ENCODE assay signal across 1 cellular context in the genomic region with DNA sequence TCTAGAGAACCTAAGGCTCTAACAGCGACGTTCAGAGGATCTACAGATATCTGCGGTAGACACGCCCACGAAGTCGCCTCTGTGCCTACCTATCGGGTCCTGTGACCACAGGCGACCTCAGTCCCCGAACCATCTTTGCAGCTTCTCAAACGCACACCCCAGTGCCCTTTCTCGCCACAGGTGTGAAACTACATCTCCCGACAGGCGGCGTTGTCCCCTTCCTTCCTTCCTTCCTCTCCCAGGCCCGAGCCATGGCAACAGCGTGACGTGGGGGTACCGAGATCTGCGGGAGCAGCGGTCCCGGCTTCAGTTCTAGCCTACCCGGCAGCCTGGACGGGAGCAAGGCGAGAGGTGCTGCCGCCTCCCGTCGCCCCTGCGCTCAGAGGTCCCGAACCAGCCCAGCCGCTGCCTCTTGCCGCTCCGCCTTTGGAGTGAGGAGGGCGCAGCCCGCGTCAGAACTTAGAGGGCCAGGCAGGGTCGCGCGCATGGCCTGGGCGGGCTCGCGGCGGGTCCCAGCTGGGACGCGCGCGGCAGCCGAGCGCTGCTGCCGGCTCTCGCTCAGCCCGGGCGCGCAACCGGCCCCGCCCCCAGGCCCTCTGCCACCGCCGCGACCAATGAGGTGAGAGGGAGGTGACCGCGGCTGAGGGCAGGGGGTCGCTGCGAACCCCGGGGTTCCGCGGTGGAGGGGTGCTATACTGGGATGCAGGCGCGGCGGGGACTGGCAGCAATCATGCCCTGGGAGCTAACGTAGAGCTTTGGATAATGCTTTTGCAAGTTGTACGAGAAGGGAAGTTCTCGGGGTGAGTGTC.
A peak's percentile ranks its signal among the peaks of the same experiment; 100 is the strongest.
TF ChIP-seq lines count a peak whose summit lies in the region.

Gene COQ10A, plus strand, starts transcription at position 309 of the 809 bp plus-strand sequence. Its CDS starts 177 bp downstream, at position 486.

TF ChIP-seq in K562, 482 proteins besides CTCF, POLR2A, EP300 and RAD21 (continued from another document and continues in another):
- TF ChIP-seq, protein P1, sequence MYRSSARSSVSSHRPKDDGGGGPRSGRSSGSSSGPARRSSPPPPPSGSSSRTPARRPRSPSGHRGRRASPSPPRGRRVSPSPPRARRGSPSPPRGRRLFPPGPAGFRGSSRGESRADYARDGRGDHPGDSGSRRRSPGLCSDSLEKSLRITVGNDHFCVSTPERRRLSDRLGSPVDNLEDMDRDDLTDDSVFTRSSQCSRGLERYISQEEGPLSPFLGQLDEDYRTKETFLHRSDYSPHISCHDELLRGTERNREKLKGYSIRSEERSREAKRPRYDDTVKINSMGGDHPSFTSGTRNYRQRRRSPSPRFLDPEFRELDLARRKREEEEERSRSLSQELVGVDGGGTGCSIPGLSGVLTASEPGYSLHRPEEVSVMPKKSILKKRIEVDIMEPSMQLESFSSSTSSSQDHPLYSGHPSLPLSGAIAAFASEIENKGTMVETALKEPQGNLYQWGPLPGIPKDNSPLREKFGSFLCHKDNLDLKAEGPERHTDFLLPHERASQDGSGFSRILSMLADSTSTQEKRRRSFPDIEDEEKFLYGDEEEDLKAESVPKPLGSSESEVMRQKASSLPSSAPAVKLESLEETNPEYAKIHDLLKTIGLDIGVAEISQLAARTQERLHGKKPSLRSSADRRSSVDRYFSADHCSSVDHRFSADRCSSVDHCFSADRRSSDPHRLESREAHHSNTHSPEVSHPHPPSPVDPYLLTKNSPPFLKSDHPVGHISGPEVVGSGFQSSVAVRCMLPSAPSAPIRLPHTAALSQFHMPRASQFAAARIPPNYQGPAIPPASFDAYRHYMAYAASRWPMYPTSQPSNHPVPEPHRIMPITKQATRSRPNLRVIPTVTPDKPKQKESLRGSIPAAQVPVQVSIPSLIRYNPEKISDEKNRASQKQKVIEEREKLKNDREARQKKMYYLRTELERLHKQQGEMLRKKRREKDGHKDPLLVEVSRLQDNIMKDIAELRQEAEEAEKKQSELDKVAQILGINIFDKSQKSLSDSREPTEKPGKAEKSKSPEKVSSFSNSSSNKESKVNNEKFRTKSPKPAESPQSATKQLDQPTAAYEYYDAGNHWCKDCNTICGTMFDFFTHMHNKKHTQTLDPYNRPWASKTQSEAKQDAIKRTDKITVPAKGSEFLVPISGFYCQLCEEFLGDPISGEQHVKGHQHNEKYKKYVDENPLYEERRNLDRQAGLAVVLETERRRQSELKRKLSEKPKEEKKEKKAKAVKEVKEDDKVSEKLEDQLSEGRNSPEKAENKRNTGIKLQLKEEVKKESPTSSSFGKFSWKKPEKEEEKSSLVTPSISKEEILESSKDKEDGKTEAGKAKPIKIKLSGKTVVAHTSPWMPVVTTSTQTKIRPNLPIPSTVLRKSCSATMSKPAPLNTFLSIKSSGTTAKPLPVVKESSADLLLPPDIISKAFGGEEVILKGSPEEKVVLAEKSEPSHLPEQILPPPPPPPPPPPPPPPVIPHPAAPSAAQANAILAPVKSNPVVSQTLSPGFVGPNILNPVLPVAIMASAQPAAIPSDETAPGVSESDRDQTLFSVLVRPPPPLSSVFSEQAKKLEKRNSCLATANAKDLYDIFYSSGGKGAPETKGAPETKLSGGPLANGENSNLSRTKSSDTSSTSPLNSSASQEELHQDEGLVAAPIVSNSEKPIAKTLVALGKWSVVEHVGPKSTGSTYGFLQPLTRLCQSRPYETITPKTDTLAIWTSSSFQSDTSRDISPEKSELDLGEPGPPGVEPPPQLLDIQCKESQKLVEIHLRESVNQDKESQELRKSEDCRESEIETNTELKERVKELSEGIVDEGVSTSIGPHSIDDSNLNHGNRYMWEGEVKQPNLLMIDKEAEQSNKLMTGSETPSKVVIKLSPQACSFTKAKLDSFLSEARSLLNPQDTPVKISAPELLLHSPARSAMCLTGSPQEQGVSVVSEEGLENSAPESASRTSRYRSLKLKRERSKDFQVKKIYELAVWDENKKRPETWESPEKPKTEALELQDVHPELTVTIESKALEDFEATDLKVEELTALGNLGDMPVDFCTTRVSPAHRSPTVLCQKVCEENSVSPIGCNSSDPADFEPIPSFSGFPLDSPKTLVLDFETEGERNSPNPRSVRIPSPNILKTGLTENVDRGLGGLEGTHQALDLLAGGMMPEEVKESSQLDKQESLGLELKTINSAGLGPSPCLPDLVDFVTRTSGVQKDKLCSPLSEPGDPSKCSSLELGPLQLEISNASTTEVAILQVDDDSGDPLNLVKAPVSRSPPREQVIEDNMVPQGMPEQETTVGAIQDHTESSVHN (IDR thresholded peaks at IDR 0.05; ENCODE audit: borderline replicate concordance in 1 of 2, low read depth in 1 of 2), result no peak
- peak; percentile 31; the same call in 1 of the 2 replicates for TF ChIP-seq BHLHE40 (IDR thresholded peaks at IDR 0.05; ENCODE audit: low read length)
- no peak for TF ChIP-seq ILF3 (IDR thresholded peaks at IDR 0.05; ENCODE audit: borderline replicate concordance)
- TF ChIP-seq ETV6 (IDR thresholded peaks at IDR 0.05; ENCODE audit: borderline replicate concordance in 1 of 2, low read depth in 2 of 2, low read length in 1 of 2), result no peak
- TF ChIP-seq ETV6 (CRISPR knock-in tag; IDR thresholded peaks at IDR 0.05; ENCODE audit: borderline replicate concordance), result no peak
- TF ChIP-seq RB1 (IDR thresholded peaks at IDR 0.05; ENCODE audit: low read depth), result peak; percentile 87
- no peak for TF ChIP-seq CAMTA2 (CRISPR knock-in tag; conservative IDR thresholded peaks at IDR 0.05)
- TF ChIP-seq ZBED1 (IDR thresholded peaks at IDR 0.05), result no peak
- peak; percentile 49; the same call in 1 of the 2 replicates for TF ChIP-seq NFIC (IDR thresholded peaks at IDR 0.05)
- TF ChIP-seq, protein P2, sequence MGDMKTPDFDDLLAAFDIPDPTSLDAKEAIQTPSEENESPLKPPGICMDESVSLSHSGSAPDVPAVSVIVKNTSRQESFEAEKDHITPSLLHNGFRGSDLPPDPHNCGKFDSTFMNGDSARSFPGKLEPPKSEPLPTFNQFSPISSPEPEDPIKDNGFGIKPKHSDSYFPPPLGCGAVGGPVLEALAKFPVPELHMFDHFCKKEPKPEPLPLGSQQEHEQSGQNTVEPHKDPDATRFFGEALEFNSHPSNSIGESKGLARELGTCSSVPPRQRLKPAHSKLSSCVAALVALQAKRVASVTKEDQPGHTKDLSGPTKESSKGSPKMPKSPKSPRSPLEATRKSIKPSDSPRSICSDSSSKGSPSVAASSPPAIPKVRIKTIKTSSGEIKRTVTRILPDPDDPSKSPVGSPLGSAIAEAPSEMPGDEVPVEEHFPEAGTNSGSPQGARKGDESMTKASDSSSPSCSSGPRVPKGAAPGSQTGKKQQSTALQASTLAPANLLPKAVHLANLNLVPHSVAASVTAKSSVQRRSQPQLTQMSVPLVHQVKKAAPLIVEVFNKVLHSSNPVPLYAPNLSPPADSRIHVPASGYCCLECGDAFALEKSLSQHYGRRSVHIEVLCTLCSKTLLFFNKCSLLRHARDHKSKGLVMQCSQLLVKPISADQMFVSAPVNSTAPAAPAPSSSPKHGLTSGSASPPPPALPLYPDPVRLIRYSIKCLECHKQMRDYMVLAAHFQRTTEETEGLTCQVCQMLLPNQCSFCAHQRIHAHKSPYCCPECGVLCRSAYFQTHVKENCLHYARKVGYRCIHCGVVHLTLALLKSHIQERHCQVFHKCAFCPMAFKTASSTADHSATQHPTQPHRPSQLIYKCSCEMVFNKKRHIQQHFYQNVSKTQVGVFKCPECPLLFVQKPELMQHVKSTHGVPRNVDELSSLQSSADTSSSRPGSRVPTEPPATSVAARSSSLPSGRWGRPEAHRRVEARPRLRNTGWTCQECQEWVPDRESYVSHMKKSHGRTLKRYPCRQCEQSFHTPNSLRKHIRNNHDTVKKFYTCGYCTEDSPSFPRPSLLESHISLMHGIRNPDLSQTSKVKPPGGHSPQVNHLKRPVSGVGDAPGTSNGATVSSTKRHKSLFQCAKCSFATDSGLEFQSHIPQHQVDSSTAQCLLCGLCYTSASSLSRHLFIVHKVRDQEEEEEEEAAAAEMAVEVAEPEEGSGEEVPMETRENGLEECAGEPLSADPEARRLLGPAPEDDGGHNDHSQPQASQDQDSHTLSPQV (IDR thresholded peaks at IDR 0.05), result peak; percentile 41; the same call in 1 of the 2 replicates
- TF ChIP-seq GTF2E2 (tag; IDR thresholded peaks at IDR 0.05), result no peak
- TF ChIP-seq, protein P3, sequence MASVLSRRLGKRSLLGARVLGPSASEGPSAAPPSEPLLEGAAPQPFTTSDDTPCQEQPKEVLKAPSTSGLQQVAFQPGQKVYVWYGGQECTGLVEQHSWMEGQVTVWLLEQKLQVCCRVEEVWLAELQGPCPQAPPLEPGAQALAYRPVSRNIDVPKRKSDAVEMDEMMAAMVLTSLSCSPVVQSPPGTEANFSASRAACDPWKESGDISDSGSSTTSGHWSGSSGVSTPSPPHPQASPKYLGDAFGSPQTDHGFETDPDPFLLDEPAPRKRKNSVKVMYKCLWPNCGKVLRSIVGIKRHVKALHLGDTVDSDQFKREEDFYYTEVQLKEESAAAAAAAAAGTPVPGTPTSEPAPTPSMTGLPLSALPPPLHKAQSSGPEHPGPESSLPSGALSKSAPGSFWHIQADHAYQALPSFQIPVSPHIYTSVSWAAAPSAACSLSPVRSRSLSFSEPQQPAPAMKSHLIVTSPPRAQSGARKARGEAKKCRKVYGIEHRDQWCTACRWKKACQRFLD (CRISPR knock-in tag; IDR thresholded peaks at IDR 0.05), result peak; percentile 71; the same call in 1 of the 2 replicates
- TF ChIP-seq OTX1 (CRISPR knock-in tag; IDR thresholded peaks at IDR 0.05), result peak; percentile 75
- peak; percentile 92; the same call in 1 of the 2 replicates for TF ChIP-seq MTA3 (IDR thresholded peaks at IDR 0.05; ENCODE audit: borderline replicate concordance)
- peak; percentile 61 for TF ChIP-seq HDAC2 (IDR thresholded peaks at IDR 0.05)
- TF ChIP-seq GABPB2 (CRISPR knock-in tag; conservative IDR thresholded peaks at IDR 0.05), result no peak
- TF ChIP-seq TSC22D4 (tag; IDR thresholded peaks at IDR 0.05), result no peak
- TF ChIP-seq SAP30 (IDR thresholded peaks at IDR 0.05; ENCODE audit: borderline replicate concordance, insufficient read depth, low read depth, low read length, poor library complexity, severe bottlenecking), result peak; percentile 77
- TF ChIP-seq ZNF311 (CRISPR knock-in tag; IDR thresholded peaks at IDR 0.05), result no peak
- no peak for TF ChIP-seq ZNF121 (CRISPR knock-in tag; conservative IDR thresholded peaks at IDR 0.05)
- no peak for TF ChIP-seq ZC3H11A (IDR thresholded peaks at IDR 0.05; ENCODE audit: low read depth, low read length)
- no peak for TF ChIP-seq YBX1 (IDR thresholded peaks at IDR 0.05)
- peak; percentile 62 for TF ChIP-seq PHF20 (IDR thresholded peaks at IDR 0.05; ENCODE audit: partially characterized antibody)
- no peak for TF ChIP-seq ETS2 (tag; IDR thresholded peaks at IDR 0.05; ENCODE audit: borderline replicate concordance, poor library complexity, severe bottlenecking)
- no peak for TF ChIP-seq RNF2 (IDR thresholded peaks at IDR 0.05)
- no peak for TF ChIP-seq RBM34 (IDR thresholded peaks at IDR 0.05; ENCODE audit: borderline replicate concordance, insufficient read depth, low read length)
- peak; percentile 29 to 52; a peak in 1 of 4 replicates for TF ChIP-seq SIN3A (IDR thresholded peaks at IDR 0.05; ENCODE audit: borderline replicate concordance in 2 of 2, control insufficient read depth in 1 of 2, low read depth in 2 of 2, low read length in 2 of 2)
- TF ChIP-seq, protein P4, sequence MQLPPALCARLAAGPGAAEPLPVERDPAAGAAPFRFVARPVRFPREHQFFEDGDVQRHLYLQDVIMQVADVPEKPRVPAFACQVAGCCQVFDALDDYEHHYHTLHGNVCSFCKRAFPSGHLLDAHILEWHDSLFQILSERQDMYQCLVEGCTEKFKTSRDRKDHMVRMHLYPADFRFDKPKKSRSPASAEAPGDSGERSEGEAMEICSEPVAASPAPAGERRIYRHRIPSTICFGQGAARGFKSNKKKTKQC (CRISPR knock-in tag; IDR thresholded peaks at IDR 0.05), result no peak
- no peak for TF ChIP-seq ZNF551 (CRISPR knock-in tag; IDR thresholded peaks at IDR 0.05)
- no peak for TF ChIP-seq DDX20 (tag; IDR thresholded peaks at IDR 0.05; ENCODE audit: low read depth)
- TF ChIP-seq ZZZ3 (IDR thresholded peaks at IDR 0.05), result no peak
- no peak for TF ChIP-seq PRPF4 (IDR thresholded peaks at IDR 0.05; ENCODE audit: insufficient read depth, low read depth, low read length, poor library complexity, severe bottlenecking)
- no peak; a peak in 1 of 4 replicates for TF ChIP-seq MLLT1 (IDR thresholded peaks at IDR 0.05)
- TF ChIP-seq BCOR (IDR thresholded peaks at IDR 0.05), result peak; percentile 22; the same call in 1 of the 2 replicates
- TF ChIP-seq ZFP1 (CRISPR knock-in tag; IDR thresholded peaks at IDR 0.05), result no peak
- no peak for TF ChIP-seq ZBTB5 (IDR thresholded peaks at IDR 0.05)
- peak; percentile 68; the same call in 1 of the 2 replicates for TF ChIP-seq MYNN (IDR thresholded peaks at IDR 0.05)
- TF ChIP-seq MYNN (CRISPR knock-in tag; IDR thresholded peaks at IDR 0.05), result no peak
- peak; percentile 74; the same call in 1 of the 2 replicates for TF ChIP-seq NBN (IDR thresholded peaks at IDR 0.05; ENCODE audit: low read depth)
- no peak for TF ChIP-seq ZNF146 (CRISPR knock-in tag; IDR thresholded peaks at IDR 0.05; ENCODE audit: unreplicated experiment)
- TF ChIP-seq ZBTB17 (CRISPR knock-in tag; IDR thresholded peaks at IDR 0.05), result peak; percentile 61; the same call in 1 of the 2 replicates
- peak; percentile 50 for TF ChIP-seq TAF1 (IDR thresholded peaks at IDR 0.05; ENCODE audit: control insufficient read depth, extremely low read depth, insufficient read depth, low read length, severe bottlenecking)
- TF ChIP-seq SMAD2 (IDR thresholded peaks at IDR 0.05; ENCODE audit: low read depth, low read length), result no peak
- TF ChIP-seq PHF8 (IDR thresholded peaks at IDR 0.05; ENCODE audit: borderline replicate concordance, low read length), result peak; percentile 93; the same call in 1 of the 2 replicates
- no peak for TF ChIP-seq FOXK1 (CRISPR knock-in tag; IDR thresholded peaks at IDR 0.05; ENCODE audit: borderline replicate concordance)
